ENCODE assay signal across 11 cellular contexts in the genomic region with DNA sequence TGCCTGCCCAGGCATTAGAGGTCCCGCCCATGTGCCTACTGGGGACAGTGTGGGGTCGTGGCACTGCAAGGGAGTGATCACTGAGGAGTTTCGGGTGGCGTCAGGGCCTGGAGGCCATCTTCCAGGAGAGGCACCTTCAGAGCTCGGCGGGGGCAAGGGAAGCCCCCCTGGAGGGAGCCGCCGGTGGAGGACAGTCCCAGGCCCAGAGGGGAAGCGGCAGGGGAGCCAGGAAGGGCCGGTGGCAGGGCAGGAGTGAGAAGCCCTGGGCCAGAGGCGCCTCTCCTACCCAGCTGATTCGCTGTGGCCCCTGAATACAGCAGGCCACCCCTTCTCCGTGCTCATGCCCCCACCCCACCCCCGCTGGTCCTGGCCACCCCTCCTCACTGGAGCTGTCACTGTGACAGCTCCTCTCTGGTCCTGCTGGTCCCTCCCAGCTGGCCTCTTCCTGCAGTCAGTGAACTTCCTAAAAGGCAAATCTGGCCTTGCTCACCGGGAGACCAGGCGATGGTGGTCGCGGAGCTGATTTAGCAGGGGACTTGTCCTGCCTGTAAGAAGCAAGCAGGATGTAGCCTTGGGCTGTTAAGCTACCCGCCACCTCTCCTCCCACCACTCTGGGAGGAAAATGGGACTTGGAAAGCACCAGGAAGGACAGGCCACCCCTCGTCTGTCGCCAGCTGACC. TPM values are rescaled to one million over a fixed set of nuclear protein-coding genes. Genes with fewer than 3 reads are reported as not detected.
A peak's percentile ranks its signal among the peaks of the same experiment; 100 is the strongest.
DNase-seq lines count a peak whose midpoint lies in the region; ATAC-seq, FAIRE-seq and TF ChIP-seq lines count a peak whose summit lies in the region.
"Had no signal": no experiment of that assay in that cellular context is flagged by ENCODE, and none has a peak within 500 bp of the region (broad histone marks: within the 10 kb centered on the region; RNA-seq: fewer than 3 reads in every experiment).

No MANE protein-coding gene starts in this region.

- H4K8ac ChIP-seq in mesendoderm (ENCODE audit: low read depth, low read length), result no peak overlapping the region

- H2BK15ac ChIP-seq in mesendoderm (replicated peaks; ENCODE audit: low read depth), result no peak overlapping the region

- DNase-seq in A549 (ENCODE audit: low read depth in 1 of 2, low spot score in 1 of 2), result no peak
- peak; percentile 27 for DNase-seq in ELR (ENCODE audit: low read depth)
- DNase-seq in activated T-helper 1 cell treated with anti-CD3 and anti-CD28 coated beads, Interleukin-12 subunit alpha, Interleukin-12 subunit beta, Interleukin-2, Interleukin-4 antibody, amounts not matched to agents 30 ng/mL and 10 ng/mL and 1 ng/mL, durations not matched to agents 14 hours and 24 hours and 36 hours (ENCODE audit: low spot score), result no peak
- peak; percentile 52 for DNase-seq in mesendoderm
- DNase-seq in G401 (ENCODE audit: low spot score), result no peak
- no peak for DNase-seq in kidney
- DNase-seq in DMS79 (lab: John Stamatoyannopoulos, UW), result no peak
- DNase-seq in activated CD8-positive, alpha-beta memory T cell treated with anti-CD3 and anti-CD28 coated beads, Interleukin-2, amount 10 ng/mL, durations not matched to agents 7 days and 5 days, result no peak
- DNase-seq: activated CD8-positive, alpha-beta memory T cell treated with anti-CD3 and anti-CD28 coated beads for 24 hours had no signal

- TF ChIP-seq CTCF in A549 (IDR thresholded peaks at IDR 0.05) (no peak), kidney (IDR thresholded peaks at IDR 0.05; ENCODE audit: borderline replicate concordance, extremely low read depth, insufficient read depth) (no peak)

- H3K36me3 Mint-ChIP-seq in activated T-helper 1 cell treated with anti-CD3 and anti-CD28 coated beads, Interleukin-12 subunit alpha, Interleukin-12 subunit beta, Interleukin-2, Interleukin-4 antibody, amounts not matched to agents 30 ng/mL and 10 ng/mL and 1 ng/mL, durations not matched to agents 14 hours and 24 hours and 36 hours (ENCODE audit: low read depth), result no peaks in the 10 kb centered on the region
- H3K36me3 Mint-ChIP-seq in activated CD8-positive, alpha-beta memory T cell treated with anti-CD3 and anti-CD28 coated beads, Interleukin-2, amount 10 ng/mL, durations not matched to agents 7 days and 5 days, result no peaks in the 10 kb centered on the region
- H3K36me3 Mint-ChIP-seq: CD8-positive, alpha-beta T cell had no signal

- H3K27me3 Mint-ChIP-seq in activated T-helper 1 cell treated with anti-CD3 and anti-CD28 coated beads, Interleukin-12 subunit alpha, Interleukin-12 subunit beta, Interleukin-2, Interleukin-4 antibody, amounts not matched to agents 30 ng/mL and 10 ng/mL and 1 ng/mL, durations not matched to agents 14 hours and 24 hours and 36 hours (ENCODE audit: insufficient read depth), result peaks cover 8% of the 10 kb centered on the region
- H3K27me3 Mint-ChIP-seq in activated CD8-positive, alpha-beta memory T cell treated with anti-CD3 and anti-CD28 coated beads, Interleukin-2, amount 10 ng/mL, durations not matched to agents 7 days and 5 days, result peaks cover 5% of the 10 kb centered on the region

- peak overlapping the region; percentile 11 for H3K56ac ChIP-seq in mesendoderm (ENCODE audit: low read length)

- H2AK5ac ChIP-seq in mesendoderm (ENCODE audit: low read length), result no peak overlapping the region

- TF ChIP-seq POLR2A in A549 (IDR thresholded peaks at IDR 0.05; ENCODE audit: low read length), result no peak

- no peak for TF ChIP-seq EP300 in A549 (IDR thresholded peaks at IDR 0.05)

- CTCF ChIA-PET in A549 (lab: Yijun Ruan, JAX), result interaction anchor here (0.7 to 6.2 kb wide), 14 partner anchors 10 to 291 kb away, joined by 3 to 57 read pairs (median 6); a partner anchor contains a TSS
- CTCF ChIA-PET in activated CD8-positive, alpha-beta memory T cell treated with anti-CD3 and anti-CD28 coated beads, Interleukin-2, amount 10 ng/mL, durations not matched to agents 7 days and 5 days (lab: Charles Lee), result interaction anchor here (0.9 to 6.3 kb wide), 13 partner anchors 10 to 226 kb away, joined by 3 to 105 read pairs (median 5); a partner anchor contains a TSS

- H3K9me3 ChIP-seq in A549 (no peaks in the 10 kb centered on the region; the same call in 2 of the 3 replicates), kidney (ENCODE audit: control insufficient read depth in 1 of 2, low read length in 2 of 2) (no peaks in the 10 kb centered on the region)
- H3K9me3 ChIP-seq: transverse colon had no signal

- H2BK5ac ChIP-seq in mesendoderm (ENCODE audit: low read length), result no peak overlapping the region

- H3K79me2 ChIP-seq in mesendoderm (ENCODE audit: control insufficient read depth, insufficient read depth, low read length), result no peaks in the 10 kb centered on the region

- H4K5ac ChIP-seq in mesendoderm (ENCODE audit: low read length), result no peak overlapping the region

- H3K4me1 ChIP-seq in A549, result peaks cover 44% of the 10 kb centered on the region
- H3K4me1 ChIP-seq in mesendoderm (ENCODE audit: control insufficient read depth, low read depth, low read length), result no peaks in the 10 kb centered on the region
- H3K4me1 ChIP-seq in kidney (ENCODE audit: control insufficient read depth in 1 of 2, insufficient read depth in 1 of 2, low read depth in 1 of 2, low read length in 2 of 2), result peaks cover 7 to 25% of the 10 kb centered on the region in 2 donors

- in situ Hi-C loops in G401 (cut with HindIII; ENCODE audit: low sequenced_read_pairs), result no loop called here

- peaks cover 10% of the 10 kb centered on the region for H3K4me1 Mint-ChIP-seq in activated T-helper 1 cell treated with anti-CD3 and anti-CD28 coated beads, Interleukin-12 subunit alpha, Interleukin-12 subunit beta, Interleukin-2, Interleukin-4 antibody, amounts not matched to agents 30 ng/mL and 10 ng/mL and 1 ng/mL, durations not matched to agents 14 hours and 24 hours and 36 hours (ENCODE audit: low read depth)
- H3K4me1 Mint-ChIP-seq in activated CD8-positive, alpha-beta memory T cell treated with anti-CD3 and anti-CD28 coated beads, Interleukin-2, amount 10 ng/mL, durations not matched to agents 7 days and 5 days, result peaks cover 18% of the 10 kb centered on the region

- H3K27ac ChIP-seq in A549 (peak overlapping the region; percentile 8 to 92; a peak in 3 of 6 replicates), mesendoderm (ENCODE audit: low read depth, low read length) (no peak overlapping the region), kidney (ENCODE audit: low read depth in 2 of 2, low read length in 2 of 2) (no peak overlapping the region)
- H3K27ac ChIP-seq: transverse colon had no signal

- POLR2A ChIA-PET in A549 (lab: Yijun Ruan, JAX), result interaction anchor here (0.7 kb wide), 2 partner anchors 21 to 25 kb away, joined by 3 read pairs; no protein-coding TSS in a partner anchor

- no peak overlapping the region for H3K4ac ChIP-seq in mesendoderm (ENCODE audit: low read depth, low read length)

- whole genome bisulfite sequencing in A549 (ENCODE audit: missing lambda C conversion rate), result 88% methylated on average over 14 of the region's 21 CpGs
- no CpG with 5 or more reads among the region's 21 CpGs for WGBS in mesendoderm (ENCODE audit: extremely low coverage, insufficient coverage, low lambda C conversion rate)

- peak overlapping the region; percentile 45 for H3K4me3 Mint-ChIP-seq in activated T-helper 1 cell treated with anti-CD3 and anti-CD28 coated beads, Interleukin-12 subunit alpha, Interleukin-12 subunit beta, Interleukin-2, Interleukin-4 antibody, amounts not matched to agents 30 ng/mL and 10 ng/mL and 1 ng/mL, durations not matched to agents 14 hours and 24 hours and 36 hours
- no peak overlapping the region for H3K4me3 Mint-ChIP-seq in activated CD8-positive, alpha-beta memory T cell treated with anti-CD3 and anti-CD28 coated beads, Interleukin-2, amount 10 ng/mL, durations not matched to agents 7 days and 5 days
- H3K4me3 Mint-ChIP-seq: CD8-positive, alpha-beta T cell had no signal

- FAIRE-seq in A549 (lab: Jason Lieb, UNC) (no peak), kidney (lab: Jason Lieb, UNC) (no peak)

- TF ChIP-seq RAD21 in A549 (conservative IDR thresholded peaks at IDR 0.05 in 1 of 2, IDR thresholded peaks at IDR 0.05 in 1 of 2), result no peak

- intact Hi-C loops in activated T-helper 1 cell treated with anti-CD3 and anti-CD28 coated beads, Interleukin-12 subunit alpha, Interleukin-12 subunit beta, Interleukin-2, Interleukin-4 antibody, amounts not matched to agents 30 ng/mL and 10 ng/mL and 1 ng/mL, durations not matched to agents 14 hours and 24 hours and 36 hours (cut with micrococcal nuclease), result no loop called here
- intact Hi-C loops in kidney (cut with DNase I), result no loop called here

- H3K23ac ChIP-seq in mesendoderm (ENCODE audit: low read length), result no peak overlapping the region

- no peak overlapping the region for H3K27ac Mint-ChIP-seq in activated T-helper 1 cell treated with anti-CD3 and anti-CD28 coated beads, Interleukin-12 subunit alpha, Interleukin-12 subunit beta, Interleukin-2, Interleukin-4 antibody, amounts not matched to agents 30 ng/mL and 10 ng/mL and 1 ng/mL, durations not matched to agents 14 hours and 24 hours and 36 hours
- no peak overlapping the region for H3K27ac Mint-ChIP-seq in activated CD8-positive, alpha-beta memory T cell treated with anti-CD3 and anti-CD28 coated beads, Interleukin-2, amount 10 ng/mL, durations not matched to agents 7 days and 5 days
- H3K27ac Mint-ChIP-seq: CD8-positive, alpha-beta T cell had no signal

- no peak overlapping the region; the same call in 2 of the 3 replicates for H3K4me3 ChIP-seq in A549
- H3K4me3 ChIP-seq in mesendoderm (ENCODE audit: low read length), result no peak overlapping the region
- H3K4me3 ChIP-seq in kidney (ENCODE audit: low read length in 2 of 2), result no peak overlapping the region

- H3K4me2 ChIP-seq in A549 (peak overlapping the region; percentile 99), mesendoderm (ENCODE audit: low read length) (no peak overlapping the region)

- H3K79me1 ChIP-seq in mesendoderm (ENCODE audit: low read length), result no peaks in the 10 kb centered on the region

- H3K36me3 ChIP-seq in mesendoderm (ENCODE audit: control insufficient read depth, insufficient read depth, low read length), result no peaks in the 10 kb centered on the region
- H3K36me3 ChIP-seq in kidney (ENCODE audit: control insufficient read depth in 1 of 2, insufficient read depth in 2 of 2, low read length in 2 of 2), result peaks cover 0 to 13% of the 10 kb centered on the region in 2 donors

- no peak overlapping the region for H3K18ac ChIP-seq in mesendoderm (ENCODE audit: low read length)

- H3K27me3 ChIP-seq in mesendoderm (ENCODE audit: insufficient read depth, low read length, poor library complexity), result peaks cover 5% of the 10 kb centered on the region

- ATAC-seq in A549, result peak in 1 of 2 experiments; percentile 1; a peak in 1 of 6 replicates
- no peak for ATAC-seq in activated CD8-positive, alpha-beta memory T cell treated with anti-CD3 and anti-CD28 coated beads, Interleukin-2, amount 10 ng/mL, durations not matched to agents 7 days and 5 days
- ATAC-seq: CD8-positive, alpha-beta T cell had no signal

- no peak overlapping the region for H2BK120ac ChIP-seq in mesendoderm (ENCODE audit: low read depth, low read length)

- H3K9ac ChIP-seq in mesendoderm (ENCODE audit: low read length) (no peak overlapping the region), kidney (ENCODE audit: low read length in 2 of 2) (no peak overlapping the region)

- no peaks in the 10 kb centered on the region for H3K9me3 Mint-ChIP-seq in activated T-helper 1 cell treated with anti-CD3 and anti-CD28 coated beads, Interleukin-12 subunit alpha, Interleukin-12 subunit beta, Interleukin-2, Interleukin-4 antibody, amounts not matched to agents 30 ng/mL and 10 ng/mL and 1 ng/mL, durations not matched to agents 14 hours and 24 hours and 36 hours
- no peaks in the 10 kb centered on the region for H3K9me3 Mint-ChIP-seq in activated CD8-positive, alpha-beta memory T cell treated with anti-CD3 and anti-CD28 coated beads, Interleukin-2, amount 10 ng/mL, durations not matched to agents 7 days and 5 days (ENCODE audit: low read depth)
- H3K9me3 Mint-ChIP-seq: CD8-positive, alpha-beta T cell had no signal

RNA-seq across cellular contexts. Expression of a gene that starts 2.1 kb away (rescaled TPM):
- polyA plus RNA-seq in A549 (2011; rRNA removed) (1.6 and 3.0 TPM in 2 replicates), A549 (2017; fragmentation: RNase III; extraction: RNeasy Plus Mini Kit Qiagen cat#74134 plus additional on column Dnase treatment) (5.5 to 7.4 TPM (median 5.7 TPM) in 3 replicates), kidney (ENCODE audit: insufficient read depth, low read depth, low replicate concordance) (11.4 TPM)
- polyA plus RNA-seq in A549 (2012; cell fraction: cytosol; rRNA removed), result 4.9 and 6.3 TPM in 2 replicates
- polyA plus RNA-seq in A549 (2012; cell fraction: nucleus; rRNA removed), result 23.4 and 25.4 TPM in 2 replicates
- polyA minus RNA-seq in A549 (2011; rRNA and poly(A)+ RNA removed), result 2.8 and 4.9 TPM in 2 replicates
- total RNA-seq in activated T-helper 1 cell treated with anti-CD3 and anti-CD28 coated beads, Interleukin-12 subunit alpha, Interleukin-12 subunit beta, Interleukin-2, Interleukin-4 antibody, amounts not matched to agents 30 ng/mL and 10 ng/mL and 1 ng/mL, durations not matched to agents 14 hours and 24 hours and 36 hours, result 24.6 and 28.9 TPM in 2 replicates
- 0.42 TPM for polyA plus RNA-seq in mesendoderm (2013, experiment 1 of 2)
- 0.36 TPM for polyA plus RNA-seq in mesendoderm (2013, experiment 2 of 2)
- total RNA-seq in G401 (2014; rRNA removed; shearing (Covaris generic)), result 21.3 and 21.5 TPM in 2 replicates
- total RNA-seq in kidney, result 18.3 TPM
- 10 to 100 TPM; 16.5 to 18.5 TPM for total RNA-seq in activated CD8-positive, alpha-beta memory T cell treated with anti-CD3 and anti-CD28 coated beads, Interleukin-2, amount 10 ng/mL, durations not matched to agents 7 days and 5 days

RNA-seq across cellular contexts. Expression of a gene that starts 10.8 kb away (rescaled TPM):
- polyA plus RNA-seq in A549 (2011; rRNA removed), result 12.5 and 13.5 TPM in 2 replicates
- polyA plus RNA-seq in A549 (2012; cell fraction: cytosol; rRNA removed), result 29.7 and 32.2 TPM in 2 replicates
- polyA plus RNA-seq in A549 (2012; cell fraction: nucleus; rRNA removed), result 124 and 133 TPM in 2 replicates
- 24.1 to 26.0 TPM (median 25.8 TPM) in 3 replicates for polyA plus RNA-seq in A549 (2017; fragmentation: RNase III; extraction: RNeasy Plus Mini Kit Qiagen cat#74134 plus additional on column Dnase treatment)
- 13.0 and 15.1 TPM in 2 replicates for polyA minus RNA-seq in A549 (2011; rRNA and poly(A)+ RNA removed)
- total RNA-seq in activated T-helper 1 cell treated with anti-CD3 and anti-CD28 coated beads, Interleukin-12 subunit alpha, Interleukin-12 subunit beta, Interleukin-2, Interleukin-4 antibody, amounts not matched to agents 30 ng/mL and 10 ng/mL and 1 ng/mL, durations not matched to agents 14 hours and 24 hours and 36 hours, result 15.1 and 19.0 TPM in 2 replicates
- polyA plus RNA-seq in mesendoderm (2013, experiment 1 of 2), result 5.1 TPM
- 5.2 TPM for polyA plus RNA-seq in mesendoderm (2013, experiment 2 of 2)
- total RNA-seq in G401 (2014; rRNA removed; shearing (Covaris generic)), result 155 and 158 TPM in 2 replicates
- total RNA-seq in kidney, result 15.9 TPM
- 13.4 TPM for polyA plus RNA-seq in kidney (ENCODE audit: insufficient read depth, low read depth, low replicate concordance)
- 10 to 100 TPM; 13.9 to 15.8 TPM for total RNA-seq in activated CD8-positive, alpha-beta memory T cell treated with anti-CD3 and anti-CD28 coated beads, Interleukin-2, amount 10 ng/mL, durations not matched to agents 7 days and 5 days

RNA-seq across cellular contexts. Expression of a gene that starts 21.2 kb away (rescaled TPM):
- polyA plus RNA-seq in A549 (2011; rRNA removed) (2.4 and 2.5 TPM in 2 replicates), A549 (2017; fragmentation: RNase III; extraction: RNeasy Plus Mini Kit Qiagen cat#74134 plus additional on column Dnase treatment) (10.1 to 14.0 TPM (median 12.0 TPM) in 3 replicates), kidney (ENCODE audit: insufficient read depth, low read depth, low replicate concordance) (20.4 TPM)
- polyA plus RNA-seq in A549 (2012; cell fraction: cytosol; rRNA removed), result 5.3 and 8.2 TPM in 2 replicates
- polyA plus RNA-seq in A549 (2012; cell fraction: nucleus; rRNA removed), result 67.3 and 101 TPM in 2 replicates
- polyA minus RNA-seq in A549 (2011; rRNA and poly(A)+ RNA removed), result 1.8 and 3.1 TPM in 2 replicates
- total RNA-seq in activated T-helper 1 cell treated with anti-CD3 and anti-CD28 coated beads, Interleukin-12 subunit alpha, Interleukin-12 subunit beta, Interleukin-2, Interleukin-4 antibody, amounts not matched to agents 30 ng/mL and 10 ng/mL and 1 ng/mL, durations not matched to agents 14 hours and 24 hours and 36 hours, result 67.4 and 68.1 TPM in 2 replicates
- 8.9 TPM for polyA plus RNA-seq in mesendoderm (2013, experiment 1 of 2)
- 8.2 TPM for polyA plus RNA-seq in mesendoderm (2013, experiment 2 of 2)
- total RNA-seq in G401 (2014; rRNA removed; shearing (Covaris generic)), result 6.1 and 28.5 TPM in 2 replicates
- total RNA-seq in kidney, result 43.8 TPM
- total RNA-seq in activated CD8-positive, alpha-beta memory T cell treated with anti-CD3 and anti-CD28 coated beads, Interleukin-2, amount 10 ng/mL, durations not matched to agents 7 days and 5 days, result 10 to 100 TPM; 75.2 to 96.3 TPM

RNA-seq across cellular contexts. Expression of a gene that starts 27.4 kb away (rescaled TPM):
- polyA plus RNA-seq in A549 (2011; rRNA removed) (6.5 and 7.2 TPM in 2 replicates), A549 (2017; fragmentation: RNase III; extraction: RNeasy Plus Mini Kit Qiagen cat#74134 plus additional on column Dnase treatment) (13.3 to 14.3 TPM (median 14.2 TPM) in 3 replicates), kidney (ENCODE audit: insufficient read depth, low read depth, low replicate concordance) (19.2 TPM)
- 10.5 and 15.5 TPM in 2 replicates for polyA plus RNA-seq in A549 (2012; cell fraction: cytosol; rRNA removed)
- 122 and 169 TPM in 2 replicates for polyA plus RNA-seq in A549 (2012; cell fraction: nucleus; rRNA removed)
- polyA minus RNA-seq in A549 (2011; rRNA and poly(A)+ RNA removed), result 5.7 and 8.2 TPM in 2 replicates
- 52.1 and 54.6 TPM in 2 replicates for total RNA-seq in activated T-helper 1 cell treated with anti-CD3 and anti-CD28 coated beads, Interleukin-12 subunit alpha, Interleukin-12 subunit beta, Interleukin-2, Interleukin-4 antibody, amounts not matched to agents 30 ng/mL and 10 ng/mL and 1 ng/mL, durations not matched to agents 14 hours and 24 hours and 36 hours
- 8.0 TPM for polyA plus RNA-seq in mesendoderm (2013, experiment 1 of 2)
- polyA plus RNA-seq in mesendoderm (2013, experiment 2 of 2), result 7.6 TPM
- 15.1 and 17.0 TPM in 2 replicates for total RNA-seq in G401 (2014; rRNA removed; shearing (Covaris generic))
- 52.0 TPM for total RNA-seq in kidney
- total RNA-seq in activated CD8-positive, alpha-beta memory T cell treated with anti-CD3 and anti-CD28 coated beads, Interleukin-2, amount 10 ng/mL, durations not matched to agents 7 days and 5 days, result 10 to 100 TPM; 60.9 to 72.0 TPM

RNA-seq across cellular contexts. Expression of a gene that starts 35.2 kb away (rescaled TPM):
- polyA plus RNA-seq in A549 (2011; rRNA removed) (24.6 and 32.4 TPM in 2 replicates), A549 (2017; fragmentation: RNase III; extraction: RNeasy Plus Mini Kit Qiagen cat#74134 plus additional on column Dnase treatment) (64.4 to 67.2 TPM (median 65.0 TPM) in 3 replicates), kidney (ENCODE audit: insufficient read depth, low read depth, low replicate concordance) (128 TPM)
- polyA plus RNA-seq in A549 (2012; cell fraction: cytosol; rRNA removed), result 42.6 and 58.7 TPM in 2 replicates
- polyA plus RNA-seq in A549 (2012; cell fraction: nucleus; rRNA removed), result 186 and 235 TPM in 2 replicates
- 52.7 and 56.9 TPM in 2 replicates for polyA minus RNA-seq in A549 (2011; rRNA and poly(A)+ RNA removed)
- total RNA-seq in activated T-helper 1 cell treated with anti-CD3 and anti-CD28 coated beads, Interleukin-12 subunit alpha, Interleukin-12 subunit beta, Interleukin-2, Interleukin-4 antibody, amounts not matched to agents 30 ng/mL and 10 ng/mL and 1 ng/mL, durations not matched to agents 14 hours and 24 hours and 36 hours, result 8.9 and 10.2 TPM in 2 replicates
- 34.1 TPM for polyA plus RNA-seq in mesendoderm (2013, experiment 1 of 2)
- polyA plus RNA-seq in mesendoderm (2013, experiment 2 of 2), result 33.7 TPM
- 93.4 and 100 TPM in 2 replicates for total RNA-seq in G401 (2014; rRNA removed; shearing (Covaris generic))
- 383 TPM for total RNA-seq in kidney
- 10 to 100 TPM; 23.4 to 26.6 TPM for total RNA-seq in activated CD8-positive, alpha-beta memory T cell treated with anti-CD3 and anti-CD28 coated beads, Interleukin-2, amount 10 ng/mL, durations not matched to agents 7 days and 5 days

Comparison
In these comparisons a context has a peak if more than half of its experiments do, and no peak if none do; other contexts are left out.
1. DNase-seq: peak in ELR (single experiment) and mesendoderm (single experiment); none in A549 (0 of 2), activated T-helper 1 cell treated with anti-CD3 and anti-CD28 coated beads, Interleukin-12 subunit alpha, Interleukin-12 subunit beta, Interleukin-2, Interleukin-4 antibody, amounts not matched to agents 30 ng/mL and 10 ng/mL and 1 ng/mL, durations not matched to agents 14 hours and 24 hours and 36 hours (single experiment), G401 (single experiment), kidney (single experiment), DMS79 (single experiment) and activated CD8-positive, alpha-beta memory T cell treated with anti-CD3 and anti-CD28 coated beads, Interleukin-2, amount 10 ng/mL, durations not matched to agents 7 days and 5 days (single experiment).
2. H3K27ac ChIP-seq: peak in A549 (2 of 2); none in mesendoderm (single experiment) and kidney (0 of 2).